Comparison of ENCODE assay signal across 1 cellular context in the genomic region with DNA sequence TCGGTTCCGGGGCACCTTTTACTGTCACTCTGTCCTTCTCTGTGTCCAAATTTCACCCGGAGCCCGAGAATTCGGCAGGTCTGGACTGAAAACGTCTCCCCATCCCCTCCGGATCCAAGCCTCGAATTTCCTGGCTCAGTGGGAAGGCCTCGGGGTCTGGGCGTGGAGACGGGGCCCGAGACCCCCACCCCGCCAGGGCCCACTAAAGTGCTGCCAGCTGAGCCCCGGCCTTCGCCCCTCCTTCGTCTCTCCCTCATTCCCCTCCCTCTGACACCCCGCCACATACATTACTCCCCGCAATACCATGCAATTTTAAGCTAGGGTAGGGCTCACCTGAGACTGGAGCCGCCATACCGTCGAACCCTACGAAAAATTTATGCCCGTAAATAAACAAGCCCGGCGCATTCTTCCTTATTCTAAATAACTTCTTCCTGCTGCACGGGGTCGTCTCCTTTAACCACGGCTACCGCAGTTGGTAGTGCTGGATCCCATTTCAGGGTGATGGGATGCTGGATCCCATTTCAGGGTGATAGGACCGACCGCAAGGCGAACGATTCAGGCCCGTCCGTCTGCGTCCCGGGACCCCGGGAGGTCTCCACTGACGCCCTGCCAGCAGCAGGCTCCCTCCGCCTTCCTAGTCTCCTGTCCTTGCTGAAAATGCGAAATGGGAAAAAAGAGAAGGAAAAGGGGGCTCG.
TF ChIP-seq lines count a peak whose summit lies in the region.

No MANE protein-coding gene starts in this region.

TF ChIP-seq in GM12878, 131 proteins besides CTCF, POLR2A, EP300 and RAD21:
- no peak for TF ChIP-seq ZNF207 (IDR thresholded peaks at IDR 0.05; ENCODE audit: borderline replicate concordance)
- TF ChIP-seq RUNX3 (IDR thresholded peaks at IDR 0.05; ENCODE audit: low read length), result peak; percentile 4; the same call in 1 of the 2 replicates
- no peak for TF ChIP-seq HDGF (IDR thresholded peaks at IDR 0.05)
- no peak for TF ChIP-seq RFX5 (IDR thresholded peaks at IDR 0.05; ENCODE audit: low read depth, low read length)
- TF ChIP-seq CBFB (IDR thresholded peaks at IDR 0.05; ENCODE audit: low read depth), result peak; percentile 20; the same call in 1 of the 2 replicates
- no peak for TF ChIP-seq SUZ12 (IDR thresholded peaks at IDR 0.05; ENCODE audit: unreplicated experiment)
- no peak for TF ChIP-seq MTA2 (IDR thresholded peaks at IDR 0.05; ENCODE audit: low read depth)
- no peak for TF ChIP-seq TCF3 (IDR thresholded peaks at IDR 0.05; ENCODE audit: borderline replicate concordance, insufficient read depth, low read depth, low read length)
- TF ChIP-seq YY1 (IDR thresholded peaks at IDR 0.05; ENCODE audit: low read depth, low read length), result 0 out of 2 replicates have a peak, but pooled peaks have one; percentile 7
- TF ChIP-seq CHD1 (IDR thresholded peaks at IDR 0.05; ENCODE audit: low read depth, low read length), result no peak
